8 cellular contexts compared by ENCODE assay signal in genomic region chr11:57658023-57658361, GRCh38. TPM values are rescaled to one million over a fixed set of nuclear protein-coding genes. Genes with fewer than 3 reads are reported as not detected.
DNase-seq lines count a peak whose midpoint lies in the region; ATAC-seq and TF ChIP-seq lines count a peak whose summit lies in the region.

No MANE protein-coding gene starts in this region.

- ATAC-seq in gastroesophageal sphincter (no peak), GM19397 (IDR thresholded peaks at IDR 0.05; ENCODE audit: unreplicated experiment) (no peak)

- peak overlapping the region; percentile 80 for H3K9ac ChIP-seq in smooth muscle cell (ENCODE audit: low read depth)

- H3K27me3 ChIP-seq in HAP-1 (ENCODE audit: low read depth), result no peaks in the 10 kb centered on the region
- H3K27me3 ChIP-seq in gastroesophageal sphincter, result peaks cover 14% of the 10 kb centered on the region
- H3K27me3 ChIP-seq in smooth muscle cell (ENCODE audit: low read depth), result no peaks in the 10 kb centered on the region

- H3K4me3 ChIP-seq in HAP-1 (peak overlapping the region; percentile 57), gastroesophageal sphincter (peak overlapping the region; percentile 62 to 74), smooth muscle cell (peak overlapping the region; percentile 71)

- H3K36me3 ChIP-seq in HAP-1 (replicated peaks), result peaks cover 22% of the 10 kb centered on the region
- peaks cover 0 to 38% of the 10 kb centered on the region in 2 donors for H3K36me3 ChIP-seq in gastroesophageal sphincter
- peaks cover 12% of the 10 kb centered on the region for H3K36me3 ChIP-seq in smooth muscle cell (ENCODE audit: low read depth)

- in situ Hi-C loops in HAP-1 (cut with MboI; ENCODE audit: low sequenced_read_pairs), result no loop called here

- peak overlapping the region; percentile 60 for H2AFZ ChIP-seq in smooth muscle cell (ENCODE audit: low read depth)

- 1 to 2% methylated on average over 8 of the region's 8 CpGs for WGBS in gastroesophageal sphincter (ENCODE audit: low coverage in 1 of 2), 2 donors
- 0% methylated on average over 8 of the region's 8 CpGs for WGBS in smooth muscle cell (ENCODE audit: low lambda C conversion rate)

- H3K27me3 Mint-ChIP-seq in T-helper 2 cell treated with Interferon-gamma antibody and Interleukin-4, amounts not matched to agents 5 μg/mL and 100 μg/mL, for 36 hours (ENCODE audit: low read depth), result no peaks in the 10 kb centered on the region

- peaks cover 14% of the 10 kb centered on the region for H3K4me1 ChIP-seq in HAP-1
- H3K4me1 ChIP-seq in gastroesophageal sphincter, result peaks cover 0 to 36% (median 12%) of the 10 kb centered on the region in 3 donors
- peaks cover 6% of the 10 kb centered on the region for H3K4me1 ChIP-seq in smooth muscle cell (ENCODE audit: low read depth)

- H3K9me3 ChIP-seq in HAP-1 (no peaks in the 10 kb centered on the region), gastroesophageal sphincter (no peaks in the 10 kb centered on the region), smooth muscle cell (replicated peaks; ENCODE audit: low read depth) (no peaks in the 10 kb centered on the region)

- peaks cover 33% of the 10 kb centered on the region for H3K36me3 Mint-ChIP-seq in T-helper 2 cell treated with Interferon-gamma antibody and Interleukin-4, amounts not matched to agents 5 μg/mL and 100 μg/mL, for 36 hours (ENCODE audit: low read depth)

- no peak for TF ChIP-seq EP300 in gastroesophageal sphincter (IDR thresholded peaks at IDR 0.05)

- H3K79me2 ChIP-seq in smooth muscle cell (ENCODE audit: low read depth), result peaks cover 20% of the 10 kb centered on the region

- peak overlapping the region; percentile 98 for H3K4me3 Mint-ChIP-seq in T-helper 2 cell treated with Interferon-gamma antibody and Interleukin-4, amounts not matched to agents 5 μg/mL and 100 μg/mL, for 36 hours

- TF ChIP-seq CTCF in gastroesophageal sphincter (IDR thresholded peaks at IDR 0.05) (no peak), smooth muscle cell (IDR thresholded peaks at IDR 0.05; ENCODE audit: borderline replicate concordance, insufficient read depth, poor library complexity, severe bottlenecking) (no peak)

- H3K9me3 Mint-ChIP-seq in T-helper 2 cell treated with Interferon-gamma antibody and Interleukin-4, amounts not matched to agents 5 μg/mL and 100 μg/mL, for 36 hours, result no peaks in the 10 kb centered on the region

- peak overlapping the region; percentile 85 for H3K4me2 ChIP-seq in smooth muscle cell

- no peaks in the 10 kb centered on the region for H4K20me1 ChIP-seq in smooth muscle cell (ENCODE audit: low read depth)

- DNase-seq in HAP-1 (ENCODE audit: low spot score in 2 of 2) (no peak), smooth muscle cell (lab: John Stamatoyannopoulos, UW; ENCODE audit: unreplicated experiment) (no peak), NCI-H2227 treated with DMSO at 0.1 percent for 48 hours (lab: John Stamatoyannopoulos, UW) (no peak), NCI-H510A (lab: John Stamatoyannopoulos, UW) (no peak), GM19238 (ENCODE audit: insufficient read length, low spot score) (no peak)
- no peak for DNase-seq in T-helper 2 cell treated with Interferon-gamma antibody and Interleukin-4, amounts not matched to agents 5 μg/mL and 100 μg/mL, for 36 hours (ENCODE audit: low spot score)

- peak overlapping the region; percentile 95 for H3K27ac Mint-ChIP-seq in T-helper 2 cell treated with Interferon-gamma antibody and Interleukin-4, amounts not matched to agents 5 μg/mL and 100 μg/mL, for 36 hours

- peaks cover 24% of the 10 kb centered on the region for H3K4me1 Mint-ChIP-seq in T-helper 2 cell treated with Interferon-gamma antibody and Interleukin-4, amounts not matched to agents 5 μg/mL and 100 μg/mL, for 36 hours (ENCODE audit: low read depth)

- TF ChIP-seq POLR2A in gastroesophageal sphincter (IDR thresholded peaks at IDR 0.05), result no peak

- H3F3A ChIP-seq in smooth muscle cell (ENCODE audit: low read depth), result no peaks in the 10 kb centered on the region

- peak overlapping the region; percentile 2 to 91 (median 87) for H3K27ac ChIP-seq in gastroesophageal sphincter
- H3K27ac ChIP-seq in smooth muscle cell (ENCODE audit: low read depth), result peak overlapping the region; percentile 46

RNA-seq across cellular contexts. Expression of gene CLP1, which starts 0.4 kb away (rescaled TPM):
- total RNA-seq in gastroesophageal sphincter, result 10 to 100 TPM; 11.4 to 21.7 (median 16.6) TPM
- total RNA-seq in smooth muscle cell, result 18.3 and 23.0 TPM in 2 replicates
- 18.0 and 19.7 TPM in 2 replicates for polyA plus RNA-seq in smooth muscle cell

RNA-seq across cellular contexts. Expression of gene YPEL4, which starts 8.3 kb away (rescaled TPM):
- total RNA-seq in gastroesophageal sphincter, result 1 to 10 TPM; 1.2 to 3.3 (median 1.5) TPM
- total RNA-seq in smooth muscle cell, result 0.18 and 2.5 TPM in 2 replicates
- 2.0 and 2.9 TPM in 2 replicates for polyA plus RNA-seq in smooth muscle cell

RNA-seq across cellular contexts. Expression of gene ZDHHC5, which starts 9.9 kb away (rescaled TPM):
- total RNA-seq in gastroesophageal sphincter, result 10 to 100 TPM; 34.3 to 52.1 (median 45.8) TPM
- total RNA-seq in smooth muscle cell, result 37.2 and 38.0 TPM in 2 replicates
- 33.2 and 34.5 TPM in 2 replicates for polyA plus RNA-seq in smooth muscle cell

RNA-seq across cellular contexts. Expression of gene MED19, which starts 54.0 kb away (rescaled TPM):
- total RNA-seq in gastroesophageal sphincter (10 to 100 TPM; 10.4 to 15.5 (median 12.5) TPM), smooth muscle cell (25.3 and 36.9 TPM in 2 replicates)
- polyA plus RNA-seq in smooth muscle cell, result 37.9 and 43.8 TPM in 2 replicates

RNA-seq across cellular contexts. Expression of gene TMX2, which starts 54.4 kb away (rescaled TPM):
- total RNA-seq in gastroesophageal sphincter (10 to 100 TPM; 44.0 to 52.1 (median 50.0) TPM), smooth muscle cell (75.4 and 82.6 TPM in 2 replicates)
- 86.6 and 87.0 TPM in 2 replicates for polyA plus RNA-seq in smooth muscle cell
